In the genomic region with DNA sequence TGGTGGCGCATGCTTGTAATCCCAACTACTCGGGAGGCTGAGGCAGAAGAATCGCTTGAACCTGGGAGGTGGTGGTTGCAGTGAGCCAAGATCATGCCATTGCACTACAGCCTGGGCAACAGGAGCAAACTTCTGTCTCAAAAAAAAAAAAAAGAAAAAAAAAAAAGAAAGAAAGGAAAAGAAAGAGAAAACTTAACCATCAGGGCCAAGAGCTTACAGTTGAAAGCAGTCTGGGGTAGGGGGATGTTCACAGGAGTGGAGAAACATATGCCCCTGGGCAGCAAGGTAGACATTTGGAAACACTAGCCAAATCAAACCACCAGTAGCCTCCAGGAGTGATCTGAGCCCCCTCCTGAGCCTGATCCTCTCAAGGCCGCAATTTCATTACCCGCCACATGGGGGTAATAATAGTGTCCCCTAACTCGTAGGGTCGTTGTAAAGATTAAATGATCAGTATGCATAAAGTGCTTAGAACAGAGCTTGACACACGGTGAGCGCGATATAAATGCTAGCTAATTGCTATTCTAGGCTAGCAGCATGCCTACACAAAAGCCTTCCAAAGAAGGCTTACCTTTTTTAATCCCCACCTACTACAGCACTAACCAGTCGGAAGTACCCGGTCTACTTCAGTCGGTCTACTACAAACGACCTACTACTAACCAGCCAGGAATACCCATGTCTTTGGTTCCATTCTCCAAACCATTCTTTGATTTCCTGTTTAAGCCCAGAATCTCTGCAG, we compare ENCODE assay signal across 12 cellular contexts.
DNase-seq lines count a peak whose midpoint lies in the region; ATAC-seq and TF ChIP-seq lines count a peak whose summit lies in the region.
"Had no signal": no experiment of that assay in that cellular context is flagged by ENCODE, and none has a peak within 500 bp of the region (broad histone marks: within the 10 kb centered on the region; RNA-seq: fewer than 3 reads in every experiment).

No MANE protein-coding gene starts in this region.

- peaks cover 17% of the 10 kb centered on the region for H3K4me1 Mint-ChIP-seq in osteocyte (ENCODE audit: unreplicated experiment)

- 83 to 87% methylated on average over 14 of the region's 14 CpGs for WGBS in heart right ventricle, 2 donors

- TF ChIP-seq CTCF in MM.1S (IDR thresholded peaks at IDR 0.05; ENCODE audit: low read length) (peak; percentile 12; the same call in 1 of the 2 replicates), osteocyte (IDR thresholded peaks at IDR 0.05) (peak; percentile 20), heart right ventricle (IDR thresholded peaks at IDR 0.05) (peak in 2 of 9 donors; percentile 24 to 26)

- H3K9ac ChIP-seq in MM.1S (ENCODE audit: low read length) (no peak overlapping the region), endocrine pancreas (ENCODE audit: control insufficient read depth, insufficient read depth, low read length) (no peak overlapping the region)

- no peaks in the 10 kb centered on the region for H4K20me1 ChIP-seq in MM.1S (ENCODE audit: insufficient read depth, low read length)

- intact Hi-C loops in heart right ventricle (cut with DNase I), result loop anchor here in 1 of 10 donors (10.0 kb wide), 1 partner anchor 93 kb away; no protein-coding TSS in a partner anchor

- H3K9me3 Mint-ChIP-seq in osteocyte (ENCODE audit: unreplicated experiment), result peaks cover 2% of the 10 kb centered on the region
- H3K9me3 Mint-ChIP-seq: activated T-cell treated with anti-CD3 and anti-CD28 coated beads, Interleukin-2, amount 50 U/mL, for 4 hours; T-helper 1 cell treated with Interleukin-12 subunit alpha and Interleukin-12 subunit beta and Interleukin-4 antibody, amounts not matched to agents 30 μg/mL and 1 μg/mL, for 36 hours had no signal

- H3K36me3 ChIP-seq in MM.1S (replicated peaks; ENCODE audit: insufficient read depth, low read length), result no peaks in the 10 kb centered on the region
- no peaks in the 10 kb centered on the region for H3K36me3 ChIP-seq in endocrine pancreas (ENCODE audit: control insufficient read depth, insufficient read depth, low read length)
- no peaks in the 10 kb centered on the region for H3K36me3 ChIP-seq in heart right ventricle

- no peaks in the 10 kb centered on the region for H3K27me3 ChIP-seq in MM.1S (replicated peaks; ENCODE audit: insufficient read depth, low read length)
- H3K27me3 ChIP-seq in endocrine pancreas (ENCODE audit: control insufficient read depth, insufficient read depth, low read length), result no peaks in the 10 kb centered on the region
- peaks cover 0 to 47% (median 13%) of the 10 kb centered on the region in 7 donors for H3K27me3 ChIP-seq in heart right ventricle

- H3K4me3 Mint-ChIP-seq in osteocyte (ENCODE audit: unreplicated experiment), result no peak overlapping the region
- H3K4me3 Mint-ChIP-seq: activated T-cell treated with anti-CD3 and anti-CD28 coated beads, Interleukin-2, amount 50 U/mL, for 4 hours; immature natural killer cell; T-helper 1 cell treated with Interleukin-12 subunit alpha and Interleukin-12 subunit beta and Interleukin-4 antibody, amounts not matched to agents 30 μg/mL and 1 μg/mL, for 36 hours had no signal

- DNase-seq in DMS 273 (lab: John Stamatoyannopoulos, UW; ENCODE audit: unreplicated experiment), result peak; percentile 20
- no peak for DNase-seq in DMS 273 treated with DMSO at 0.1 percent for 48 hours (lab: John Stamatoyannopoulos, UW)
- DNase-seq in MM.1S, result no peak
- no peak for DNase-seq in osteocyte (ENCODE audit: extremely low spot score, unreplicated experiment)
- no peak for DNase-seq in activated gamma-delta T cell (lab: John Stamatoyannopoulos, UW)
- DNase-seq in heart right ventricle, result no peak
- DNase-seq: activated T-cell treated with anti-CD3 and anti-CD28 coated beads, Interleukin-2, amount 50 U/mL, for 4 hours; immature natural killer cell; NCI-H226 had no signal

- H3K9me3 ChIP-seq in MM.1S (replicated peaks; ENCODE audit: insufficient read depth, low read length) (no peaks in the 10 kb centered on the region), endocrine pancreas (ENCODE audit: control insufficient read depth, low read length) (no peaks in the 10 kb centered on the region), heart right ventricle (no peaks in the 10 kb centered on the region)

- peaks cover 15% of the 10 kb centered on the region for H3K27me3 Mint-ChIP-seq in osteocyte (ENCODE audit: unreplicated experiment)

- no peaks in the 10 kb centered on the region for H3K9me2 ChIP-seq in MM.1S (replicated peaks; ENCODE audit: insufficient read depth, low read length)

- H3K36me3 Mint-ChIP-seq in osteocyte (ENCODE audit: unreplicated experiment), result no peaks in the 10 kb centered on the region
- H3K36me3 Mint-ChIP-seq: immature natural killer cell had no signal

- no peak overlapping the region for H2AFZ ChIP-seq in MM.1S (ENCODE audit: low read length)

- H3K27ac Mint-ChIP-seq in osteocyte (ENCODE audit: unreplicated experiment), result no peak overlapping the region
- H3K27ac Mint-ChIP-seq: immature natural killer cell; T-helper 1 cell treated with Interleukin-12 subunit alpha and Interleukin-12 subunit beta and Interleukin-4 antibody, amounts not matched to agents 30 μg/mL and 1 μg/mL, for 36 hours had no signal

- no peak overlapping the region for H3K4me3 ChIP-seq in MM.1S (ENCODE audit: low read length)
- peak overlapping the region; percentile 96 for H3K4me3 ChIP-seq in endocrine pancreas (ENCODE audit: control insufficient read depth, insufficient read depth, low read length)
- H3K4me3 ChIP-seq in heart right ventricle, result peak overlapping the region in 2 of 10 donors; percentile 11 to 66

- H3K4me1 ChIP-seq in MM.1S (ENCODE audit: low read length), result no peaks in the 10 kb centered on the region
- H3K4me1 ChIP-seq in endocrine pancreas (ENCODE audit: control insufficient read depth, insufficient read depth, low read length), result peaks cover 13% of the 10 kb centered on the region
- peaks cover 0 to 12% (median 8%) of the 10 kb centered on the region in 9 donors for H3K4me1 ChIP-seq in heart right ventricle

- H3K4me2 ChIP-seq in MM.1S (ENCODE audit: low read depth, low read length), result no peak overlapping the region

- H3K79me2 ChIP-seq in MM.1S (ENCODE audit: low read length), result no peaks in the 10 kb centered on the region

- H3F3A ChIP-seq in MM.1S (ENCODE audit: insufficient read depth, low read length), result no peaks in the 10 kb centered on the region

- no peak overlapping the region for H3K27ac ChIP-seq in MM.1S (ENCODE audit: low read length)
- no peak overlapping the region for H3K27ac ChIP-seq in heart right ventricle

- no peak for ATAC-seq in heart right ventricle
- ATAC-seq in esophagus mucosa, result no peak
- ATAC-seq: activated T-cell treated with anti-CD3 and anti-CD28 coated beads, Interleukin-2, amount 50 U/mL, for 4 hours had no signal
